Comparison of ENCODE assay signal across 15 cellular contexts in the genomic region with DNA sequence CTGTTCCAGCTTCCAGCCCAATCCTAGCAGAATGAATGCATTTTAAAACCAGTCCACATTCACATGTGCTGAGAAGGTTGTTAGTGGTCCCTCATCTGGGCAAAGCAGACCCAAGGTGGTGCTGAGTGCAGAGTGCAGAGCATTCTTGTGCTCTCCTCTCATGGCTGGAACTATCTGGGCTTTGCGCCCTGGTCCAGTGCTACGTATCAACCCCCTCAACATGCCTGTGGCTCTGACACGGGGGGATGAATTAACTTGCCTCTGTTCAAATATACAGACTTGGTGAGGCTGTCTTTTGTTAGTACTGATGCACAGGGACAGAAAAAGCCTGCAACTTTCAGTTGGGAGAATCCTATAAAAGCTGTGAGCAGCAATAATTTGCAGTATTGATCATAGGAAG. TPM values are rescaled to one million over a fixed set of nuclear protein-coding genes. Genes with fewer than 3 reads are reported as not detected.
A peak's percentile ranks its signal among the peaks of the same experiment; 100 is the strongest.
DNase-seq lines count a peak whose midpoint lies in the region; ATAC-seq, FAIRE-seq and TF ChIP-seq lines count a peak whose summit lies in the region.
"Had no signal": no experiment of that assay in that cellular context is flagged by ENCODE, and none has a peak within 500 bp of the region (broad histone marks: within the 10 kb centered on the region; RNA-seq: fewer than 3 reads in every experiment).

No MANE protein-coding gene starts in this region.

- peaks cover 18% of the 10 kb centered on the region for H3K4me1 Mint-ChIP-seq in T-helper 17 cell

- TF ChIP-seq CTCF in HEK293 (tag by site-specific recombination; IDR thresholded peaks at IDR 0.05): no peak
- TF ChIP-seq CTCF in kidney (IDR thresholded peaks at IDR 0.05; ENCODE audit: borderline replicate concordance, extremely low read depth, insufficient read depth): no peak
- no peak for TF ChIP-seq CTCF in hepatocyte (IDR thresholded peaks at IDR 0.05; ENCODE audit: poor library complexity)

- no peaks in the 10 kb centered on the region for H3K79me2 ChIP-seq in hepatocyte

- no peak for DNase-seq in T-helper 17 cell
- DNase-seq in kidney: no peak
- DNase-seq in KBM-7: no peak
- DNase-seq in hepatocyte (ENCODE audit: low spot score): no peak
- DNase-seq: amygdala; EL; H7; natural killer cell; NCI-H1417 treated with DMSO at 0.1 percent for 48 hours; stimulated activated CD4-positive, alpha-beta T cell treated with anti-CD3 and anti-CD28 coated beads, Interleukin-4, amount 100 ng/mL, for 24 hours had no signal

- no peak overlapping the region for H3K4me3 Mint-ChIP-seq in T-helper 17 cell

- H3K9ac ChIP-seq in kidney (ENCODE audit: low read length in 2 of 2): no peak overlapping the region

- CTCF ChIA-PET in HEK293 (lab: Yijun Ruan, JAX): no interaction called here

- in situ Hi-C loops in KBM-7 (cut with MboI; ENCODE audit: low pct_unique_long_range_greater_than_20kb, low sequenced_read_pairs): no loop called here

- 89% methylated on average over 3 of the region's 3 CpGs for WGBS in hepatocyte (ENCODE audit: low lambda C conversion rate, missing lambda C conversion rate)

- FAIRE-seq in kidney (lab: Jason Lieb, UNC): no peak

- H3K9me3 ChIP-seq in HEK293 (ENCODE audit: control insufficient read depth, insufficient read depth, low read depth, low read length) (no peaks in the 10 kb centered on the region), T-helper 17 cell (ENCODE audit: control insufficient read depth, low read length, poor library complexity, severe bottlenecking) (no peaks in the 10 kb centered on the region), kidney (ENCODE audit: control insufficient read depth in 1 of 2, low read length in 2 of 2) (no peaks in the 10 kb centered on the region), hepatocyte (ENCODE audit: low read depth) (no peaks in the 10 kb centered on the region)

- H3K4me3 ChIP-seq in HEK293 (ENCODE audit: low read depth, low read length) (no peak overlapping the region), kidney (ENCODE audit: low read length in 2 of 2) (no peak overlapping the region), hepatocyte (no peak overlapping the region)
- H3K4me3 ChIP-seq: lung had no signal

- POLR2A ChIA-PET in HEK293 (lab: Yijun Ruan, JAX): no interaction called here

- H3K27ac ChIP-seq in HEK293 (ENCODE audit: extremely low read depth, low read depth, low read length) (no peak overlapping the region), kidney (ENCODE audit: low read depth in 2 of 2, low read length in 2 of 2) (peak overlapping the region; percentile 51 to 85), temporal lobe (ENCODE audit: low read depth, low read length) (peak overlapping the region; percentile 8), hepatocyte (no peak overlapping the region)
- H3K27ac ChIP-seq: HL-60 had no signal

- ATAC-seq in T-helper 17 cell (no peak), HG02678 (IDR thresholded peaks at IDR 0.05; ENCODE audit: unreplicated experiment) (no peak)
- ATAC-seq: natural killer cell had no signal

- H3K36me3 Mint-ChIP-seq in T-helper 17 cell (ENCODE audit: low read depth): peaks cover 2% of the 10 kb centered on the region
- H3K36me3 Mint-ChIP-seq: natural killer cell had no signal

- H3K9me2 ChIP-seq in hepatocyte (replicated peaks; ENCODE audit: insufficient read depth): no peaks in the 10 kb centered on the region

- no peaks in the 10 kb centered on the region for H4K20me1 ChIP-seq in hepatocyte (ENCODE audit: insufficient read depth, poor library complexity, severe bottlenecking)

- H3K4me2 ChIP-seq in hepatocyte: no peak overlapping the region

- peaks cover 14% of the 10 kb centered on the region for H3K4me1 ChIP-seq in HEK293 (ENCODE audit: control insufficient read depth, insufficient read depth, low read length)
- H3K4me1 ChIP-seq in kidney (ENCODE audit: control insufficient read depth in 1 of 2, insufficient read depth in 1 of 2, low read depth in 1 of 2, low read length in 2 of 2): peaks cover 38 to 50% of the 10 kb centered on the region in 2 donors
- H3K4me1 ChIP-seq in hepatocyte (ENCODE audit: insufficient read depth): peaks cover 10% of the 10 kb centered on the region

- intact Hi-C loops in kidney (cut with DNase I): no loop called here

- H2AFZ ChIP-seq in hepatocyte: no peak overlapping the region

- H3K27me3 ChIP-seq in hepatocyte: no peaks in the 10 kb centered on the region

- peak overlapping the region; percentile 86 for H3K27ac Mint-ChIP-seq in T-helper 17 cell

- H3K27me3 Mint-ChIP-seq in T-helper 17 cell: no peaks in the 10 kb centered on the region

- H3K36me3 ChIP-seq in HEK293 (ENCODE audit: control insufficient read depth in 2 of 2, insufficient read depth in 1 of 2, low read length in 2 of 2) (peaks cover 0 to 16% of the 10 kb centered on the region in 2 experiments; a peak in 2 of 3 replicates), kidney (ENCODE audit: control insufficient read depth in 1 of 2, insufficient read depth in 2 of 2, low read length in 2 of 2) (no peaks in the 10 kb centered on the region), hepatocyte (replicated peaks; ENCODE audit: insufficient read depth, low read depth) (no peaks in the 10 kb centered on the region)

TF ChIP-seq in HEK293, 187 proteins besides CTCF, POLR2A, EP300 and RAD21:
- TF ChIP-seq ZFHX2 (tag by site-specific recombination; conservative IDR thresholded peaks at IDR 0.05) (no peak), ZNF600 (tag by site-specific recombination; IDR thresholded peaks at IDR 0.05) (peak; percentile 41; the same call in 1 of the 2 replicates)

RNA-seq across cellular contexts. Expression of a gene that starts 42.5 kb away (rescaled TPM):
- total RNA-seq in T-helper 17 cell (10 to 100 TPM; 47.2 to 53.0 TPM), kidney (44.9 TPM), temporal lobe (35.2 TPM), hepatocyte (37.4 and 37.6 TPM in 2 replicates)
- polyA plus RNA-seq in kidney (ENCODE audit: insufficient read depth, low read depth, low replicate concordance) (26.8 TPM), hepatocyte (24.1 and 37.6 TPM in 2 replicates)

Comparison
In these comparisons a context has a peak if more than half of its experiments do, and no peak if none do; other contexts are left out.
1. H3K27ac ChIP-seq: peak in kidney (2 of 2) and temporal lobe (single experiment); none in HEK293 (single experiment) and hepatocyte (single experiment).